1 cellular context compared by ENCODE assay signal in genomic region chr10:97445722-97446639, GRCh38.
TF ChIP-seq lines count a peak whose summit lies in the region.

TSS of gene EXOSC1 (minus strand) at chr10:97446006. CDS start at chr10:97445985, 21 bp downstream.
TSS of gene ZDHHC16 (plus strand) at chr10:97446175. CDS start at chr10:97451676, 5,501 bp downstream.

TF ChIP-seq in HEK293, 187 proteins besides CTCF, POLR2A, EP300 and RAD21 (continued from another document):
- TF ChIP-seq, protein P1, sequence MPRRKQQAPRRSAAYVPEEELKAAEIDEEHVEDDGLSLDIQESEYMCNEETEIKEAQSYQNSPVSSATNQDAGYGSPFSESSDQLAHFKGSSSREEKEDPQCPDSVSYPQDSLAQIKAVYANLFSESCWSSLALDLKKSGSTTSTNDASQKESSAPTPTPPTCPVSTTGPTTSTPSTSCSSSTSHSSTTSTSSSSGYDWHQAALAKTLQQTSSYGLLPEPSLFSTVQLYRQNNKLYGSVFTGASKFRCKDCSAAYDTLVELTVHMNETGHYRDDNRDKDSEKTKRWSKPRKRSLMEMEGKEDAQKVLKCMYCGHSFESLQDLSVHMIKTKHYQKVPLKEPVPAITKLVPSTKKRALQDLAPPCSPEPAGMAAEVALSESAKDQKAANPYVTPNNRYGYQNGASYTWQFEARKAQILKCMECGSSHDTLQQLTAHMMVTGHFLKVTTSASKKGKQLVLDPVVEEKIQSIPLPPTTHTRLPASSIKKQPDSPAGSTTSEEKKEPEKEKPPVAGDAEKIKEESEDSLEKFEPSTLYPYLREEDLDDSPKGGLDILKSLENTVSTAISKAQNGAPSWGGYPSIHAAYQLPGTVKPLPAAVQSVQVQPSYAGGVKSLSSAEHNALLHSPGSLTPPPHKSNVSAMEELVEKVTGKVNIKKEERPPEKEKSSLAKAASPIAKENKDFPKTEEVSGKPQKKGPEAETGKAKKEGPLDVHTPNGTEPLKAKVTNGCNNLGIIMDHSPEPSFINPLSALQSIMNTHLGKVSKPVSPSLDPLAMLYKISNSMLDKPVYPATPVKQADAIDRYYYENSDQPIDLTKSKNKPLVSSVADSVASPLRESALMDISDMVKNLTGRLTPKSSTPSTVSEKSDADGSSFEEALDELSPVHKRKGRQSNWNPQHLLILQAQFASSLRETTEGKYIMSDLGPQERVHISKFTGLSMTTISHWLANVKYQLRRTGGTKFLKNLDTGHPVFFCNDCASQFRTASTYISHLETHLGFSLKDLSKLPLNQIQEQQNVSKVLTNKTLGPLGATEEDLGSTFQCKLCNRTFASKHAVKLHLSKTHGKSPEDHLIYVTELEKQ (tag by site-specific recombination; IDR thresholded peaks at IDR 0.05; ENCODE audit: borderline replicate concordance), result no peak
- peak; percentile 94 for TF ChIP-seq ZBTB17 (tag by site-specific recombination; IDR thresholded peaks at IDR 0.05)
- no peak for TF ChIP-seq ZNF184 (tag by site-specific recombination; IDR thresholded peaks at IDR 0.05)
- no peak for TF ChIP-seq ZNF404 (tag by site-specific recombination; IDR thresholded peaks at IDR 0.05)
- TF ChIP-seq ZNF341 (tag by site-specific recombination; IDR thresholded peaks at IDR 0.05; ENCODE audit: low read depth), result 0 out of 2 replicates have a peak, but pooled peaks have one; percentile 41
- TF ChIP-seq ZFP37 (tag by site-specific recombination; IDR thresholded peaks at IDR 0.05), result 0 out of 2 replicates have a peak, but pooled peaks have one; percentile 17
- TF ChIP-seq ZNF112 (tag by site-specific recombination; IDR thresholded peaks at IDR 0.05), result no peak
- peak; percentile 51 for TF ChIP-seq KLF1 (tag by site-specific recombination; IDR thresholded peaks at IDR 0.05)
- peak; percentile 79 for TF ChIP-seq EGR2 (tag by site-specific recombination; IDR thresholded peaks at IDR 0.05; ENCODE audit: low read depth)
- no peak for TF ChIP-seq ZNF529 (tag by site-specific recombination; IDR thresholded peaks at IDR 0.05; ENCODE audit: insufficient replicate concordance)
- TF ChIP-seq ZNF544 (tag by site-specific recombination; IDR thresholded peaks at IDR 0.05), result no peak
- TF ChIP-seq INSM2 (tag by site-specific recombination; IDR thresholded peaks at IDR 0.05), result peak; percentile 53; the same call in 1 of the 2 replicates
- 0 out of 2 replicates have a peak, but pooled peaks have one; percentile 44 for TF ChIP-seq GLI4 (tag by site-specific recombination; IDR thresholded peaks at IDR 0.05)
- TF ChIP-seq SP2 (tag by site-specific recombination; IDR thresholded peaks at IDR 0.05), result peak; percentile 79
- TF ChIP-seq ZNF16 (tag by site-specific recombination; IDR thresholded peaks at IDR 0.05; ENCODE audit: low read depth), result no peak
- TF ChIP-seq, protein P2, sequence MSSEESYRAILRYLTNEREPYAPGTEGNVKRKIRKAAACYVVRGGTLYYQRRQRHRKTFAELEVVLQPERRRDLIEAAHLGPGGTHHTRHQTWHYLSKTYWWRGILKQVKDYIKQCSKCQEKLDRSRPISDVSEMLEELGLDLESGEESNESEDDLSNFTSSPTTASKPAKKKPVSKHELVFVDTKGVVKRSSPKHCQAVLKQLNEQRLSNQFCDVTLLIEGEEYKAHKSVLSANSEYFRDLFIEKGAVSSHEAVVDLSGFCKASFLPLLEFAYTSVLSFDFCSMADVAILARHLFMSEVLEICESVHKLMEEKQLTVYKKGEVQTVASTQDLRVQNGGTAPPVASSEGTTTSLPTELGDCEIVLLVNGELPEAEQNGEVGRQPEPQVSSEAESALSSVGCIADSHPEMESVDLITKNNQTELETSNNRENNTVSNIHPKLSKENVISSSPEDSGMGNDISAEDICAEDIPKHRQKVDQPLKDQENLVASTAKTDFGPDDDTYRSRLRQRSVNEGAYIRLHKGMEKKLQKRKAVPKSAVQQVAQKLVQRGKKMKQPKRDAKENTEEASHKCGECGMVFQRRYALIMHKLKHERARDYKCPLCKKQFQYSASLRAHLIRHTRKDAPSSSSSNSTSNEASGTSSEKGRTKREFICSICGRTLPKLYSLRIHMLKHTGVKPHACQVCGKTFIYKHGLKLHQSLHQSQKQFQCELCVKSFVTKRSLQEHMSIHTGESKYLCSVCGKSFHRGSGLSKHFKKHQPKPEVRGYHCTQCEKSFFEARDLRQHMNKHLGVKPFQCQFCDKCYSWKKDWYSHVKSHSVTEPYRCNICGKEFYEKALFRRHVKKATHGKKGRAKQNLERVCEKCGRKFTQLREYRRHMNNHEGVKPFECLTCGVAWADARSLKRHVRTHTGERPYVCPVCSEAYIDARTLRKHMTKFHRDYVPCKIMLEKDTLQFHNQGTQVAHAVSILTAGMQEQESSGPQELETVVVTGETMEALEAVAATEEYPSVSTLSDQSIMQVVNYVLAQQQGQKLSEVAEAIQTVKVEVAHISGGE (tag by site-specific recombination; conservative IDR thresholded peaks at IDR 0.05; ENCODE audit: low read depth), result peak; percentile 48
- peak; percentile 38; the same call in 1 of the 2 replicates for TF ChIP-seq GFI1B (tag by site-specific recombination; IDR thresholded peaks at IDR 0.05)
- peak; percentile 87; the same call in 1 of the 2 replicates for TF ChIP-seq ZNF76 (tag by site-specific recombination; IDR thresholded peaks at IDR 0.05; ENCODE audit: borderline replicate concordance, low read depth)
- no peak for TF ChIP-seq ZNF837 (tag by site-specific recombination; IDR thresholded peaks at IDR 0.05)
- 0 out of 2 replicates have a peak, but pooled peaks have one; percentile 17 for TF ChIP-seq ZNF629 (tag by site-specific recombination; IDR thresholded peaks at IDR 0.05)
- 0 out of 2 replicates have a peak, but pooled peaks have one; percentile 26 for TF ChIP-seq ZNF10 (tag by site-specific recombination; IDR thresholded peaks at IDR 0.05)
- no peak for TF ChIP-seq ZNF354C (tag by site-specific recombination; IDR thresholded peaks at IDR 0.05; ENCODE audit: borderline replicate concordance, low read depth)
- TF ChIP-seq ZNF626 (tag by site-specific recombination; IDR thresholded peaks at IDR 0.05), result no peak
- no peak for TF ChIP-seq ZNF830 (tag by site-specific recombination; IDR thresholded peaks at IDR 0.05; ENCODE audit: low read depth)
- TF ChIP-seq, protein P3, sequence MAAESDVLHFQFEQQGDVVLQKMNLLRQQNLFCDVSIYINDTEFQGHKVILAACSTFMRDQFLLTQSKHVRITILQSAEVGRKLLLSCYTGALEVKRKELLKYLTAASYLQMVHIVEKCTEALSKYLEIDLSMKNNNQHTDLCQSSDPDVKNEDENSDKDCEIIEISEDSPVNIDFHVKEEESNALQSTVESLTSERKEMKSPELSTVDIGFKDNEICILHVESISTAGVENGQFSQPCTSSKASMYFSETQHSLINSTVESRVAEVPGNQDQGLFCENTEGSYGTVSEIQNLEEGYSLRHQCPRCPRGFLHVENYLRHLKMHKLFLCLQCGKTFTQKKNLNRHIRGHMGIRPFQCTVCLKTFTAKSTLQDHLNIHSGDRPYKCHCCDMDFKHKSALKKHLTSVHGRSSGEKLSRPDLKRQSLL (tag by site-specific recombination; IDR thresholded peaks at IDR 0.05), result 0 out of 2 replicates have a peak, but pooled peaks have one; percentile 21
- peak; percentile 45 for TF ChIP-seq PRDM10 (tag by site-specific recombination; IDR thresholded peaks at IDR 0.05)
- TF ChIP-seq ZNF146 (tag by site-specific recombination; IDR thresholded peaks at IDR 0.05), result no peak
- no peak for TF ChIP-seq ZNF791 (tag by site-specific recombination; IDR thresholded peaks at IDR 0.05)
- TF ChIP-seq, protein P4, sequence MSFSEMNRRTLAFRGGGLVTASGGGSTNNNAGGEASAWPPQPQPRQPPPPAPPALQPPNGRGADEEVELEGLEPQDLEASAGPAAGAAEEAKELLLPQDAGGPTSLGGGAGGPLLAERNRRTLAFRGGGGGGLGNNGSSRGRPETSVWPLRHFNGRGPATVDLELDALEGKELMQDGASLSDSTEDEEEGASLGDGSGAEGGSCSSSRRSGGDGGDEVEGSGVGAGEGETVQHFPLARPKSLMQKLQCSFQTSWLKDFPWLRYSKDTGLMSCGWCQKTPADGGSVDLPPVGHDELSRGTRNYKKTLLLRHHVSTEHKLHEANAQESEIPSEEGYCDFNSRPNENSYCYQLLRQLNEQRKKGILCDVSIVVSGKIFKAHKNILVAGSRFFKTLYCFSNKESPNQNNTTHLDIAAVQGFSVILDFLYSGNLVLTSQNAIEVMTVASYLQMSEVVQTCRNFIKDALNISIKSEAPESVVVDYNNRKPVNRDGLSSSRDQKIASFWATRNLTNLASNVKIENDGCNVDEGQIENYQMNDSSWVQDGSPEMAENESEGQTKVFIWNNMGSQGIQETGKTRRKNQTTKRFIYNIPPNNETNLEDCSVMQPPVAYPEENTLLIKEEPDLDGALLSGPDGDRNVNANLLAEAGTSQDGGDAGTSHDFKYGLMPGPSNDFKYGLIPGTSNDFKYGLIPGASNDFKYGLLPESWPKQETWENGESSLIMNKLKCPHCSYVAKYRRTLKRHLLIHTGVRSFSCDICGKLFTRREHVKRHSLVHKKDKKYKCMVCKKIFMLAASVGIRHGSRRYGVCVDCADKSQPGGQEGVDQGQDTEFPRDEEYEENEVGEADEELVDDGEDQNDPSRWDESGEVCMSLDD (tag by site-specific recombination; IDR thresholded peaks at IDR 0.05), result no peak
- TF ChIP-seq, protein P5, sequence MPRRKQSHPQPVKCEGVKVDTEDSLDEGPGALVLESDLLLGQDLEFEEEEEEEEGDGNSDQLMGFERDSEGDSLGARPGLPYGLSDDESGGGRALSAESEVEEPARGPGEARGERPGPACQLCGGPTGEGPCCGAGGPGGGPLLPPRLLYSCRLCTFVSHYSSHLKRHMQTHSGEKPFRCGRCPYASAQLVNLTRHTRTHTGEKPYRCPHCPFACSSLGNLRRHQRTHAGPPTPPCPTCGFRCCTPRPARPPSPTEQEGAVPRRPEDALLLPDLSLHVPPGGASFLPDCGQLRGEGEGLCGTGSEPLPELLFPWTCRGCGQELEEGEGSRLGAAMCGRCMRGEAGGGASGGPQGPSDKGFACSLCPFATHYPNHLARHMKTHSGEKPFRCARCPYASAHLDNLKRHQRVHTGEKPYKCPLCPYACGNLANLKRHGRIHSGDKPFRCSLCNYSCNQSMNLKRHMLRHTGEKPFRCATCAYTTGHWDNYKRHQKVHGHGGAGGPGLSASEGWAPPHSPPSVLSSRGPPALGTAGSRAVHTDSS (tag by site-specific recombination; IDR thresholded peaks at IDR 0.05), result 0 out of 2 replicates have a peak, but pooled peaks have one; percentile 6
- TF ChIP-seq ZSCAN30 (tag by site-specific recombination; IDR thresholded peaks at IDR 0.05), result peak; percentile 73
- no peak for TF ChIP-seq FEZF1 (tag by site-specific recombination; IDR thresholded peaks at IDR 0.05)
- no peak for TF ChIP-seq ZNF433 (tag by site-specific recombination; IDR thresholded peaks at IDR 0.05; ENCODE audit: low read depth)
- TF ChIP-seq ZNF324 (tag by site-specific recombination; IDR thresholded peaks at IDR 0.05), result peak; percentile 54; the same call in 1 of the 2 replicates
- peak; percentile 57; the same call in 1 of the 2 replicates for TF ChIP-seq KLF10 (tag by site-specific recombination; IDR thresholded peaks at IDR 0.05)
- peak; percentile 18; the same call in 1 of the 2 replicates for TF ChIP-seq ZNF610 (tag by site-specific recombination; IDR thresholded peaks at IDR 0.05; ENCODE audit: borderline replicate concordance)
- peak; percentile 85 for TF ChIP-seq ZFHX2 (tag by site-specific recombination; conservative IDR thresholded peaks at IDR 0.05)
